Comparison of ENCODE assay signal across 13 cellular contexts in the genomic region with DNA sequence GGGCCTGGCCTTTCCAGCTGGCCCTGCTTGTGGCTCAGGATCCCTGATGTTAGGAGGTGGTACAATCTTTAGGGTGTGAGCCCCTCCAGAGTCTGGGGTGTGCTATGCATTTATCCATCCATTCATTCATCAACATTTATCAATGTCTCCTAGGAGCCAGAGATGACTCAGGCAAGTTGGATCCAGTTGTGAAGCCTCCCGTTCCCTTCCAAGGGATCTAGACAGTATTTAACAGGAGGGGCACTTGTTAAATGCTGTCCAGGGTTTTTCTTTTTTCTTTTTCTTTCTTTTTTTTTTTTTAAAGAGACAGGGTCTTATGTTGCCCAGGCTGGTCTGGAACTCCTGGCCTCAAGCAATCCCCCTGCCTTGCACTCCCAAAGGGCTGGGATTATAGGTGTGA. TPM values are rescaled to one million over a fixed set of nuclear protein-coding genes. Genes with fewer than 3 reads are reported as not detected.
DNase-seq lines count a peak whose midpoint lies in the region; ATAC-seq, FAIRE-seq and TF ChIP-seq lines count a peak whose summit lies in the region.
"Had no signal": no experiment of that assay in that cellular context is flagged by ENCODE, and none has a peak within 500 bp of the region (broad histone marks: within the 10 kb centered on the region; RNA-seq: fewer than 3 reads in every experiment).

No MANE protein-coding gene starts in this region.

- H3K79me2 ChIP-seq in astrocyte (ENCODE audit: insufficient read depth, low read length), result no peaks in the 10 kb centered on the region

- no peak overlapping the region for H3K4me3 ChIP-seq in BLaER1 treated with 17β-estradiol and CSF1 and Interleukin-3, amounts not matched to agents 10 nM and 100 nM
- H3K4me3 ChIP-seq in MG63 (no peak overlapping the region), astrocyte (ENCODE audit: insufficient read depth, low read depth, low read length) (no peak overlapping the region), mucosa of stomach (ENCODE audit: low read length) (no peak overlapping the region), A673 (ENCODE audit: low read depth, low read length, poor library complexity, severe bottlenecking) (no peak overlapping the region)

- POLR2A ChIA-PET in A673 (lab: Charles Lee; ENCODE audit: low non-redundant PET), result no interaction called here

- no peak overlapping the region for H3K4me3 Mint-ChIP-seq in astrocyte (ENCODE audit: unreplicated experiment)
- H3K4me3 Mint-ChIP-seq: CD4-positive, CD25-positive, alpha-beta regulatory T cell had no signal

- DNase-seq in MG63 (peak; percentile 18), astrocyte (ENCODE audit: low read depth) (no peak), OCI-M2 (lab: John Stamatoyannopoulos, UW; ENCODE audit: unreplicated experiment) (no peak), A673 (ENCODE audit: low spot score) (no peak)
- DNase-seq: CD4-positive, CD25-positive, alpha-beta regulatory T cell; NCI-H1048; SIG-M5 had no signal

- peaks cover 6% of the 10 kb centered on the region for H3K4me1 Mint-ChIP-seq in astrocyte (ENCODE audit: low read depth, unreplicated experiment)

- no peak overlapping the region for H3K9ac ChIP-seq in BLaER1 treated with 17β-estradiol and CSF1 and Interleukin-3, amounts not matched to agents 10 nM and 100 nM
- H3K9ac ChIP-seq in astrocyte (ENCODE audit: low read length) (no peak overlapping the region), mucosa of stomach (ENCODE audit: low read length) (peak overlapping the region; percentile 11)

- no peak overlapping the region for H2AFZ ChIP-seq in astrocyte (ENCODE audit: low read depth, low read length)

- peaks cover 16 to 24% (median 18%) of the 10 kb centered on the region in 11 experiments for H3K9me3 ChIP-seq in BLaER1 treated with 17β-estradiol and CSF1 and Interleukin-3, amounts not matched to agents 10 nM and 100 nM (replicated peaks in 1 of 11)
- no peaks in the 10 kb centered on the region for H3K9me3 ChIP-seq in MG63
- H3K9me3 ChIP-seq in astrocyte (ENCODE audit: insufficient read depth, low read depth, low read length), result no peaks in the 10 kb centered on the region
- no peaks in the 10 kb centered on the region for H3K9me3 ChIP-seq in mucosa of stomach (ENCODE audit: control insufficient read depth, low read length)
- no peaks in the 10 kb centered on the region for H3K9me3 ChIP-seq in A673 (ENCODE audit: low read depth, low read length, poor library complexity, severe bottlenecking)

- H3K9me3 Mint-ChIP-seq in astrocyte (ENCODE audit: unreplicated experiment), result peaks cover 3% of the 10 kb centered on the region
- H3K9me3 Mint-ChIP-seq: CD4-positive, CD25-positive, alpha-beta regulatory T cell had no signal

- H3K4me2 ChIP-seq in BLaER1 treated with 17β-estradiol and CSF1 and Interleukin-3, amounts not matched to agents 10 nM and 100 nM, result peak overlapping the region in 9 of 11 experiments; percentile 63 to 97 (median 89); a peak in 18 of 22 replicates
- H3K4me2 ChIP-seq in astrocyte (ENCODE audit: low read length), result no peak overlapping the region

- no peaks in the 10 kb centered on the region for H4K20me1 ChIP-seq in BLaER1 treated with 17β-estradiol and CSF1 and Interleukin-3, amounts not matched to agents 10 nM and 100 nM
- H4K20me1 ChIP-seq in astrocyte (ENCODE audit: insufficient read depth, low read length), result no peaks in the 10 kb centered on the region

- no peak for FAIRE-seq in astrocyte (lab: Jason Lieb, UNC)
- FAIRE-seq: A204.1, GM18507 had no signal

- H3K36me3 Mint-ChIP-seq in astrocyte (ENCODE audit: low read depth, unreplicated experiment), result no peaks in the 10 kb centered on the region
- H3K36me3 Mint-ChIP-seq: CD4-positive, CD25-positive, alpha-beta regulatory T cell had no signal

- peaks cover 0 to 9% (median 0%) of the 10 kb centered on the region in 11 experiments; a peak in 1 of 22 replicates for H3K36me3 ChIP-seq in BLaER1 treated with 17β-estradiol and CSF1 and Interleukin-3, amounts not matched to agents 10 nM and 100 nM
- no peaks in the 10 kb centered on the region for H3K36me3 ChIP-seq in MG63
- H3K36me3 ChIP-seq in astrocyte (ENCODE audit: insufficient read depth, low read length), result no peaks in the 10 kb centered on the region
- no peaks in the 10 kb centered on the region for H3K36me3 ChIP-seq in mucosa of stomach (ENCODE audit: control insufficient read depth, insufficient read depth, low read length)
- H3K36me3 ChIP-seq in A673 (ENCODE audit: insufficient read depth, low read length, poor library complexity, severe bottlenecking), result no peaks in the 10 kb centered on the region

- BruUV-seq in A673 (replicated peaks; lab: Mats Ljungman, UMichigan), result no TSS peak

- H3K4me1 ChIP-seq in BLaER1 treated with 17β-estradiol and CSF1 and Interleukin-3, amounts not matched to agents 10 nM and 100 nM, result peaks cover 17 to 66% (median 56%) of the 10 kb centered on the region in 10 experiments
- H3K4me1 ChIP-seq in astrocyte (ENCODE audit: insufficient read depth, low read length) (no peaks in the 10 kb centered on the region), mucosa of stomach (ENCODE audit: control insufficient read depth, insufficient read depth, low read length) (peaks cover 65% of the 10 kb centered on the region), A673 (ENCODE audit: insufficient read depth, low read length, poor library complexity, severe bottlenecking) (no peaks in the 10 kb centered on the region)

- peak overlapping the region; percentile 41 for H3K27ac Mint-ChIP-seq in astrocyte (ENCODE audit: unreplicated experiment)
- H3K27ac Mint-ChIP-seq: CD4-positive, CD25-positive, alpha-beta regulatory T cell had no signal

- no peak for ATAC-seq in GM21526 (IDR thresholded peaks at IDR 0.05; ENCODE audit: low FRiP score, unreplicated experiment)
- ATAC-seq in GM19463 (IDR thresholded peaks at IDR 0.05; ENCODE audit: unreplicated experiment), result no peak

- intact Hi-C loops in A673 (cut with micrococcal nuclease; ENCODE audit: unreplicated experiment), result no loop called here

- H3K27ac ChIP-seq in BLaER1 treated with 17β-estradiol and CSF1 and Interleukin-3, amounts not matched to agents 10 nM and 100 nM, result no peak overlapping the region
- no peak overlapping the region for H3K27ac ChIP-seq in astrocyte (ENCODE audit: low read depth, low read length)
- H3K27ac ChIP-seq in A673 (ENCODE audit: low read depth, low read length, poor library complexity, severe bottlenecking), result no peak overlapping the region

- TF ChIP-seq CTCF in astrocyte (IDR thresholded peaks at IDR 0.05; ENCODE audit: insufficient read depth, low read depth, low read length), result no peak
- no peak for TF ChIP-seq CTCF in A673 (conservative IDR thresholded peaks at IDR 0.05; ENCODE audit: low read depth, low read length)

- H3K27me3 Mint-ChIP-seq in astrocyte (ENCODE audit: low read depth, unreplicated experiment), result peaks cover 19% of the 10 kb centered on the region

- H3K27me3 ChIP-seq in BLaER1 treated with 17β-estradiol and CSF1 and Interleukin-3, amounts not matched to agents 10 nM and 100 nM, result no peaks in the 10 kb centered on the region
- H3K27me3 ChIP-seq in MG63 (no peaks in the 10 kb centered on the region), astrocyte (ENCODE audit: insufficient read depth, low read length) (peaks cover 2% of the 10 kb centered on the region), mucosa of stomach (ENCODE audit: control insufficient read depth, insufficient read depth, low read length) (no peaks in the 10 kb centered on the region), A673 (replicated peaks; ENCODE audit: insufficient read depth, low read depth, low read length, poor library complexity) (no peaks in the 10 kb centered on the region)

- CTCF ChIA-PET in A673 (lab: Charles Lee), result no interaction called here

RNA-seq across cellular contexts. Expression of gene SMPD3, which starts 42.0 kb away (rescaled TPM):
- total RNA-seq in MG63 (2014; rRNA removed; shearing (Covaris generic); ENCODE audit: low replicate concordance), result not detected in 2 replicates
- total RNA-seq in astrocyte (0.25 and 0.34 TPM in 2 replicates), A673 (2021) (0.17 and 0.70 TPM in 2 replicates)

RNA-seq across cellular contexts. Expression of gene ZFP90, which starts 48.7 kb away (rescaled TPM):
- total RNA-seq in MG63 (2014; rRNA removed; shearing (Covaris generic); ENCODE audit: low replicate concordance), result 2.8 and 6.3 TPM in 2 replicates
- total RNA-seq in astrocyte (23.4 and 24.0 TPM in 2 replicates), A673 (2021) (17.5 and 25.7 TPM in 2 replicates)
